ENCODE assay signal across 20 cellular contexts in the genomic region with DNA sequence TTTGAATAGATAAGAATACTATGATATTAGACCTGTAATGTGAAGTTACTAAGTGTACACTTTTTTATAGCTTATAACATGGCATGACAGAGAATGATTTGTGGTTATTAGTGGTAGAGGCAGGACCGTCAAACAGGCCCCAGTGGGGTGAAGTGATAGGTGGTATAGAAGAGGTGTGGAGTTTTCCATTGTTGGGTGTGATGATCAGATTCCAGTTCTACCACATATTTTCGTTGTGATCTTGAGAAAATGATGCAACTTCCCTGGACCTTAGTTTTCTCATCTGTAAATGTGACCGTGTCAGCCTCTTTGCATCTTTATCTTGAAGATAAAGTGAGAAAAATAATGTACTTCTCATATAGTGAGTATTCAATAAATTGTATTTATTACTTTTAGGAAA. TPM values are rescaled to one million over a fixed set of nuclear protein-coding genes. Genes with fewer than 3 reads are reported as not detected.
DNase-seq lines count a peak whose midpoint lies in the region; ATAC-seq and TF ChIP-seq lines count a peak whose summit lies in the region.
"Had no signal": no experiment of that assay in that cellular context is flagged by ENCODE, and none has a peak within 500 bp of the region (broad histone marks: within the 10 kb centered on the region; RNA-seq: fewer than 3 reads in every experiment).

No MANE protein-coding gene starts in this region.

- TF ChIP-seq POLR2A in HCT116 (IDR thresholded peaks at IDR 0.05; ENCODE audit: borderline replicate concordance, extremely low read depth, insufficient read depth, insufficient read length): no peak

- H3K36me3 ChIP-seq in HCT116 (ENCODE audit: control insufficient read depth in 1 of 2, insufficient read depth in 2 of 2, low read length in 2 of 2): peaks cover 2 to 9% of the 10 kb centered on the region in 2 experiments; a peak in 2 of 4 replicates
- no peaks in the 10 kb centered on the region for H3K36me3 ChIP-seq in colonic mucosa

- H4K20me1 ChIP-seq in HCT116 (ENCODE audit: insufficient read depth): no peaks in the 10 kb centered on the region

- peak overlapping the region; percentile 55 for H3K4me3 Mint-ChIP-seq in type B pancreatic cell
- H3K4me3 Mint-ChIP-seq: CD4-positive, alpha-beta T cell had no signal

- H3K4me3 ChIP-seq in HCT116 (replicated peaks in 1 of 2; ENCODE audit: low read depth in 1 of 2, low read length in 2 of 2) (no peak overlapping the region), colonic mucosa (no peak overlapping the region)
- H3K4me3 ChIP-seq: GM23248, SJCRH30 had no signal

- H3K9me3 Mint-ChIP-seq in type B pancreatic cell: peaks cover 3% of the 10 kb centered on the region
- H3K9me3 Mint-ChIP-seq: CD4-positive, alpha-beta T cell had no signal

- H3K4me1 Mint-ChIP-seq in type B pancreatic cell (ENCODE audit: unreplicated experiment): peaks cover 21% of the 10 kb centered on the region

- H3K79me2 ChIP-seq in HCT116 (ENCODE audit: insufficient read depth, low read length): peaks cover 9% of the 10 kb centered on the region

- H3K9me3 ChIP-seq in HCT116 (ENCODE audit: control insufficient read depth in 1 of 2, insufficient read depth in 1 of 2, low read depth in 1 of 2, low read length in 2 of 2) (no peaks in the 10 kb centered on the region), colonic mucosa (no peaks in the 10 kb centered on the region)
- H3K9me3 ChIP-seq: SJCRH30 had no signal

- H3K27me3 ChIP-seq in HCT116 (ENCODE audit: insufficient read depth, low read length) (no peaks in the 10 kb centered on the region), foreskin keratinocyte (no peaks in the 10 kb centered on the region), colonic mucosa (no peaks in the 10 kb centered on the region)
- H3K27me3 ChIP-seq: SJCRH30 had no signal

- DNase-seq in HCT116 (ENCODE audit: low read depth, low spot score): no peak
- peak; percentile 48 for DNase-seq in RWPE1 (ENCODE audit: low spot score)
- peak; percentile 57 to 83 for DNase-seq in foreskin keratinocyte
- DNase-seq in type B pancreatic cell (ENCODE audit: extremely low spot score, unreplicated experiment): no peak
- no peak for DNase-seq in colonic mucosa
- DNase-seq in NCI-H146 treated with DMSO at 0.1 percent for 48 hours (lab: John Stamatoyannopoulos, UW; ENCODE audit: unreplicated experiment): no peak
- DNase-seq in NCI-H1417 treated with DMSO at 0.1 percent for 48 hours (lab: John Stamatoyannopoulos, UW): no peak
- DNase-seq: ACHN; CD4-positive, alpha-beta T cell; DMS79 treated with DMSO at 0.1 percent for 48 hours; GM23248; Karpas-422; MM.1S; NCI-H1105; NCI-H187; NCI-H345; NCI-H69; RPMI8226; SJCRH30 had no signal

- H3K27ac ChIP-seq in HCT116 (ENCODE audit: low read depth, low read length): no peak overlapping the region
- no peak overlapping the region for H3K27ac ChIP-seq in RWPE1
- peak overlapping the region; percentile 91 for H3K27ac ChIP-seq in foreskin keratinocyte
- H3K27ac ChIP-seq in colonic mucosa: no peak overlapping the region
- H3K27ac ChIP-seq: GM23248, SJCRH30 had no signal

- H3K36me3 Mint-ChIP-seq in type B pancreatic cell: peaks cover 48% of the 10 kb centered on the region

- RAD21 ChIA-PET in HCT116 (lab: Charles Lee; ENCODE audit: low non-redundant PET in 1 of 2, low total read pairs in 2 of 2, uncharacterized antibody in 2 of 2, unreplicated experiment in 2 of 2): no interaction called here

- TF ChIP-seq RAD21 in HCT116 (IDR thresholded peaks at IDR 0.05; ENCODE audit: low read depth): no peak

- H3K27ac Mint-ChIP-seq in type B pancreatic cell: peak overlapping the region; percentile 95
- H3K27ac Mint-ChIP-seq: CD4-positive, alpha-beta T cell had no signal

- ATAC-seq in HCT116 (no peak), foreskin keratinocyte (peak; percentile 27)

- intact Hi-C loops in HCT116 (cut with micrococcal nuclease): no loop called here
- intact Hi-C loops in colonic mucosa (cut with DNase I): no loop called here

- no peak for TF ChIP-seq CTCF in HCT116 (IDR thresholded peaks at IDR 0.05 in 2 of 3, conservative IDR thresholded peaks at IDR 0.05 in 1 of 3; ENCODE audit: borderline replicate concordance in 1 of 3, insufficient read depth in 1 of 3, low read depth in 2 of 3, low read length in 2 of 3)
- TF ChIP-seq CTCF in RWPE1 (conservative IDR thresholded peaks at IDR 0.05; ENCODE audit: low read depth): no peak
- no peak for TF ChIP-seq CTCF in foreskin keratinocyte (conservative IDR thresholded peaks at IDR 0.05)
- no peak for TF ChIP-seq CTCF in type B pancreatic cell (conservative IDR thresholded peaks at IDR 0.05)
- TF ChIP-seq CTCF in colonic mucosa (IDR thresholded peaks at IDR 0.05): no peak

- H3K27me3 Mint-ChIP-seq in type B pancreatic cell: no peaks in the 10 kb centered on the region
- H3K27me3 Mint-ChIP-seq: CD4-positive, alpha-beta T cell had no signal

- H3K9me2 ChIP-seq in HCT116 (ENCODE audit: insufficient read depth): no peaks in the 10 kb centered on the region

- CTCF ChIA-PET in HCT116 (lab: Charles Lee): no interaction called here
- CTCF ChIA-PET in RWPE1 (lab: Yijun Ruan, JAX): no interaction called here

- no peak overlapping the region for H3K4me2 ChIP-seq in HCT116 (ENCODE audit: low read length)

- no TSS peak for BruUV-seq in HCT116 (replicated peaks; lab: Mats Ljungman, UMichigan)

- POLR2A ChIA-PET in HCT116 (lab: Charles Lee): no interaction called here
- POLR2A ChIA-PET in RWPE1 (lab: Yijun Ruan, JAX; ENCODE audit: low non-redundant PET): no interaction called here

- peaks cover 45 to 51% of the 10 kb centered on the region in 2 experiments for H3K4me1 ChIP-seq in HCT116 (ENCODE audit: control insufficient read depth in 1 of 2, insufficient read depth in 2 of 2, low read length in 2 of 2)
- peaks cover 47% of the 10 kb centered on the region for H3K4me1 ChIP-seq in foreskin keratinocyte
- no peaks in the 10 kb centered on the region for H3K4me1 ChIP-seq in colonic mucosa
- H3K4me1 ChIP-seq: SJCRH30 had no signal

- H3K9ac ChIP-seq in HCT116 (ENCODE audit: low read length): no peak overlapping the region
- H3K9ac ChIP-seq in colonic mucosa (ENCODE audit: low read depth in 2 of 2, low read length in 2 of 2): no peak overlapping the region
- H3K9ac ChIP-seq: GM23248 had no signal

- H2AFZ ChIP-seq in HCT116 (ENCODE audit: low read depth, low read length, poor library complexity, severe bottlenecking): no peak overlapping the region
- H2AFZ ChIP-seq: GM23248 had no signal

TF ChIP-seq in HCT116, 20 proteins besides CTCF, POLR2A, EP300 and RAD21:
- TF ChIP-seq SP1 (IDR thresholded peaks at IDR 0.05; ENCODE audit: low read depth) (peak; percentile 49; the same call in 1 of the 2 replicates), CEBPB (IDR thresholded peaks at IDR 0.05; ENCODE audit: low read depth) (peak; percentile 63), SIN3A (IDR thresholded peaks at IDR 0.05; ENCODE audit: low read depth) (no peak), EGR1 (IDR thresholded peaks at IDR 0.05; ENCODE audit: low read depth) (no peak)
- TF ChIP-seq, protein P1, sequence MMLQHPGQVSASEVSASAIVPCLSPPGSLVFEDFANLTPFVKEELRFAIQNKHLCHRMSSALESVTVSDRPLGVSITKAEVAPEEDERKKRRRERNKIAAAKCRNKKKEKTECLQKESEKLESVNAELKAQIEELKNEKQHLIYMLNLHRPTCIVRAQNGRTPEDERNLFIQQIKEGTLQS (IDR thresholded peaks at IDR 0.05): 0 out of 2 replicates have a peak, but pooled peaks have one; percentile 19
- TF ChIP-seq, protein P2, sequence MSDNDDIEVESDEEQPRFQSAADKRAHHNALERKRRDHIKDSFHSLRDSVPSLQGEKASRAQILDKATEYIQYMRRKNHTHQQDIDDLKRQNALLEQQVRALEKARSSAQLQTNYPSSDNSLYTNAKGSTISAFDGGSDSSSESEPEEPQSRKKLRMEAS (IDR thresholded peaks at IDR 0.05): 0 out of 2 replicates have a peak, but pooled peaks have one; percentile 25

RNA-seq across cellular contexts. Expression of a gene that starts 30.3 kb away (rescaled TPM):
- total RNA-seq in HCT116 (2021; ENCODE audit: unreplicated experiment): 0.59 TPM
- polyA plus RNA-seq in HCT116 (2012): 0.08 TPM in 1 of 2 replicates, not detected in the other
- total RNA-seq in foreskin keratinocyte: 0.11 TPM in 1 of 2 replicates, not detected in the other
- polyA plus RNA-seq in foreskin keratinocyte: 0.03 and 0.07 TPM in 2 replicates
- 0.58 TPM in 1 of 2 replicates, not detected in the other for total RNA-seq in type B pancreatic cell (ENCODE audit: low replicate concordance)
- total RNA-seq in colonic mucosa: under 1 TPM in 1 of 2 donors, not detected in 1; 0.69 TPM
- total RNA-seq: CD4-positive, alpha-beta T cell; G401; SJCRH30 had no signal

RNA-seq across cellular contexts. Expression of a gene that starts 31.4 kb away (rescaled TPM):
- 47.8 TPM for total RNA-seq in HCT116 (2021; ENCODE audit: unreplicated experiment)
- polyA plus RNA-seq in HCT116 (2012): 26.0 and 29.9 TPM in 2 replicates
- 49.0 and 56.2 TPM in 2 replicates for total RNA-seq in foreskin keratinocyte
- 35.0 and 35.1 TPM in 2 replicates for polyA plus RNA-seq in foreskin keratinocyte
- total RNA-seq in type B pancreatic cell (ENCODE audit: low replicate concordance): 47.4 and 76.2 TPM in 2 replicates
- total RNA-seq in colonic mucosa: 10 to 100 TPM; 33.4 to 53.3 TPM

Comparison
In these comparisons a context has a peak if more than half of its experiments do, and no peak if none do; other contexts are left out.
1. DNase-seq: peak in RWPE1 (single experiment) and foreskin keratinocyte (2 of 2); none in HCT116 (single experiment), type B pancreatic cell (single experiment), colonic mucosa (single experiment), NCI-H146 treated with DMSO at 0.1 percent for 48 hours (single experiment) and NCI-H1417 treated with DMSO at 0.1 percent for 48 hours (single experiment).